Comparison of ENCODE assay signal across 29 cellular contexts in genomic region chr16:46875243-46875642, GRCh38.
"Had no signal": no experiment of that assay in that cellular context is flagged by ENCODE, and none has a peak within 500 bp of the region (broad histone marks: within the 10 kb centered on the region; RNA-seq: fewer than 3 reads in every experiment).

No MANE protein-coding gene starts in this region.

- ATAC-seq: activated naive CD4-positive, alpha-beta T cell treated with anti-CD3 and anti-CD28 coated beads, Interleukin-2, amount 50 U/mL, for 72 hours; activated T-cell treated with anti-CD3 and anti-CD28 coated beads, Interleukin-2, amount 50 U/mL, for 72 hours; foreskin keratinocyte; gastrocnemius medialis; heart left ventricle; WTC11 had no signal

- FAIRE-seq: bronchial epithelial cell had no signal

- H3K27ac ChIP-seq: ascending aorta, brain microvascular endothelial cell, coronary artery, dorsolateral prefrontal cortex, esophagus muscularis mucosa, foreskin keratinocyte, gastrocnemius medialis had no signal

- H3K9me3 ChIP-seq: ascending aorta, esophagus muscularis mucosa, gastrocnemius medialis, heart left ventricle had no signal

- H3K4me1 ChIP-seq: ascending aorta, esophagus muscularis mucosa, foreskin keratinocyte, gastrocnemius medialis had no signal

- H3K36me3 ChIP-seq: ascending aorta, brain microvascular endothelial cell, esophagus muscularis mucosa, gastrocnemius medialis, heart left ventricle had no signal

- DNase-seq: activated CD4-positive, alpha-beta memory T cell treated with anti-CD3 and anti-CD28 coated beads, Interleukin-2, amount 10 ng/mL, durations not matched to agents 7 days and 5 days; activated CD4-positive, alpha-beta T cell treated with anti-CD3 and anti-CD28 coated beads for 1 hour; activated CD4-positive, alpha-beta T cell treated with anti-CD3 and anti-CD28 coated beads for 4 hours; activated CD4-positive, alpha-beta T cell treated with anti-CD3 and anti-CD28 coated beads, Interleukin-2, amount 10 ng/mL, durations not matched to agents 7 days and 5 days; activated CD4-positive, alpha-beta T cell treated with anti-CD3 and anti-CD28 coated beads, Interleukin-2, amount 50 U/mL, for 4 hours; activated CD8-positive, alpha-beta memory T cell treated with anti-CD3 and anti-CD28 coated beads, Interleukin-2, amount 50 U/mL, for 48 hours; activated gamma-delta T cell; activated naive CD4-positive, alpha-beta T cell; activated naive CD4-positive, alpha-beta T cell treated with anti-CD3 and anti-CD28 coated beads, Interleukin-2, amount 10 ng/mL, durations not matched to agents 7 days and 5 days; activated naive CD8-positive, alpha-beta T cell treated with anti-CD3 and anti-CD28 coated beads, Interleukin-2, amount 10 ng/mL, durations not matched to agents 7 days and 5 days; activated T-cell treated with anti-CD3 and anti-CD28 coated beads for 4 hours; activated T-cell treated with anti-CD3 and anti-CD28 coated beads, Interleukin-2, amount 50 U/mL, for 24 hours; activated T-cell treated with anti-CD3 and anti-CD28 coated beads, Interleukin-2, amount 50 U/mL, for 72 hours; brain microvascular endothelial cell; dorsolateral prefrontal cortex; effector memory CD4-positive, alpha-beta T cell; endodermal cell; erythroblast; foreskin keratinocyte; gastrocnemius medialis; glutamatergic neuron; heart left ventricle; T-helper 2 cell had no signal

- H3K4me3 ChIP-seq: ascending aorta, coronary artery, dorsolateral prefrontal cortex, esophagus muscularis mucosa, gastrocnemius medialis, heart left ventricle had no signal

- H3K27me3 ChIP-seq: ascending aorta, brain microvascular endothelial cell, dorsolateral prefrontal cortex, esophagus muscularis mucosa, gastrocnemius medialis, heart left ventricle had no signal
